Comparison of ENCODE assay signal across 30 cellular contexts in the genomic region with DNA sequence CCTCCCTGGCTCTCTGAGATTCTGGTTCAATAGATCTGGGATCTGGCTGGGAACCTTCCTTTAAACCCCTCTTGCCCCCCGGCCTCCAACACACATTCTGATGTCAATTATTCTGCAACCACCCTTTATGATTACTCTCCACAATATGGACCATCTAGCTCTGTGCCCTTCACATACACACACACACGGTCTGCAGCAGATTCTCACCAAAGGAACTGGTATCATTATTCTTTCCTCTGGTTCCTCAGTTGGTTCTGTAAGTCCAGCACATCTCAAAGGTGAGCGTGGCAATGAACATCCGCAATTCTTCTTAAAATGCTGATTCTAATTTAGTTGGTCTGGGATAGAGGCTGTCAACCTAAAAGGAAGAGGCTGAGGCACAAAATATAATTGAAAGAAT. TPM values are rescaled to one million over a fixed set of nuclear protein-coding genes. Genes with fewer than 3 reads are reported as not detected.
"Had no signal": no experiment of that assay in that cellular context is flagged by ENCODE, and none has a peak within 500 bp of the region (broad histone marks: within the 10 kb centered on the region; RNA-seq: fewer than 3 reads in every experiment).

No MANE protein-coding gene starts in this region.

- H3K4me1 ChIP-seq: parathyroid adenoma, psoas muscle had no signal

- ATAC-seq: naive thymus-derived CD8-positive, alpha-beta T cell; natural killer cell treated with Interleukin-12 subunit alpha and Interleukin-12 subunit beta and Interleukin-15 and Interleukin-18, amount 100 ng/mL, for 72 hours; psoas muscle; right cardiac atrium; right lobe of liver; stimulated activated memory B cell treated with anti-CD40 and anti-IgM and Interleukin-4, amounts not matched to agents 10 μg/mL and 1 μg/mL and 100 μg/mL, for 72 hours; stimulated activated naive CD8-positive, alpha-beta T cell treated with anti-CD3 and anti-CD28 coated beads, Interleukin-15, amount 100 ng/mL, for 72 hours; stimulated activated naive CD8-positive, alpha-beta T cell treated with anti-CD3 and anti-CD28 coated beads, Interleukin-15, Interleukin-2, amounts not matched to agents 100 U/mL and 50 U/mL, for 24 hours had no signal

- H3K36me3 Mint-ChIP-seq: naive B cell; natural killer cell treated with Interleukin-12 subunit alpha and Interleukin-12 subunit beta and Interleukin-15 and Interleukin-18, amount 100 ng/mL, for 72 hours; stimulated activated memory B cell treated with anti-CD40 and anti-IgM and Interleukin-4, amounts not matched to agents 10 μg/mL and 1 μg/mL and 100 μg/mL, for 72 hours had no signal

- H3K4me3 ChIP-seq: ovary, psoas muscle, right lobe of liver, sigmoid colon, suprapubic skin, testis, tibial artery, transverse colon, upper lobe of left lung, vagina had no signal

- H2AFZ ChIP-seq: parathyroid adenoma had no signal

- H3K9me3 ChIP-seq: neutrophil, ovary, psoas muscle, right lobe of liver, sigmoid colon, suprapubic skin, testis, tibial artery, transverse colon, upper lobe of left lung, vagina had no signal

- H3K9ac ChIP-seq: parathyroid adenoma had no signal

- H3K36me3 ChIP-seq: neutrophil, ovary, right lobe of liver, sigmoid colon, suprapubic skin, tibial artery, transverse colon, upper lobe of left lung, vagina had no signal

- H3K9me3 Mint-ChIP-seq: natural killer cell treated with Interleukin-12 subunit alpha and Interleukin-12 subunit beta and Interleukin-15 and Interleukin-18, amount 100 ng/mL, for 72 hours; stimulated activated memory B cell treated with anti-CD40 and anti-IgM and Interleukin-4, amounts not matched to agents 10 μg/mL and 1 μg/mL and 100 μg/mL, for 72 hours; stimulated activated naive CD8-positive, alpha-beta T cell treated with anti-CD3 and anti-CD28 coated beads, Interleukin-15, amount 100 ng/mL, for 72 hours had no signal

- H3K27me3 ChIP-seq: ovary, testis, vagina had no signal

- H3K4me3 Mint-ChIP-seq: naive thymus-derived CD8-positive, alpha-beta T cell; natural killer cell treated with Interleukin-12 subunit alpha and Interleukin-12 subunit beta and Interleukin-15 and Interleukin-18, amount 100 ng/mL, for 72 hours; stimulated activated memory B cell treated with anti-CD40 and anti-IgM and Interleukin-4, amounts not matched to agents 10 μg/mL and 1 μg/mL and 100 μg/mL, for 72 hours; stimulated activated naive CD8-positive, alpha-beta T cell treated with anti-CD3 and anti-CD28 coated beads, Interleukin-15, amount 100 ng/mL, for 72 hours had no signal

- DNase-seq: naive B cell; naive thymus-derived CD8-positive, alpha-beta T cell; nucleus accumbens; ovary; posterior cingulate gyrus; psoas muscle; right cardiac atrium; right lobe of liver; sigmoid colon; small intestine; stimulated activated CD4-positive, alpha-beta T cell treated with anti-CD3 and anti-CD28 coated beads, Interleukin-15, amount 100 ng/mL, for 24 hours; stimulated activated CD4-positive, alpha-beta T cell treated with anti-CD3 and anti-CD28 coated beads, Interleukin-2, amount 100 ng/mL, for 24 hours; stimulated activated CD4-positive, alpha-beta T cell treated with anti-CD3 and anti-CD28 coated beads, Interleukin-2, amount 100 ng/mL, for 48 hours; stimulated activated CD4-positive, alpha-beta T cell treated with anti-CD3 and anti-CD28 coated beads, Interleukin-4, amount 100 ng/mL, for 4 hours; stimulated activated CD8-positive, alpha-beta memory T cell treated with anti-CD3 and anti-CD28 coated beads, Interleukin-4, amount 100 ng/mL, for 48 hours; stimulated activated naive CD4-positive, alpha-beta T cell; stimulated activated naive CD8-positive, alpha-beta T cell treated with anti-CD3 and anti-CD28 coated beads, Interleukin-15, amount 100 ng/mL, for 72 hours; stimulated activated naive CD8-positive, alpha-beta T cell treated with anti-CD3 and anti-CD28 coated beads, Interleukin-15, Interleukin-2, amounts not matched to agents 100 U/mL and 50 U/mL, for 24 hours; substantia nigra; testis; tibial artery; transverse colon; upper lobe of left lung had no signal

- H3K27ac Mint-ChIP-seq: naive B cell; naive thymus-derived CD8-positive, alpha-beta T cell; natural killer cell treated with Interleukin-12 subunit alpha and Interleukin-12 subunit beta and Interleukin-15 and Interleukin-18, amount 100 ng/mL, for 72 hours; progenitor cell of endocrine pancreas; stimulated activated memory B cell treated with anti-CD40 and anti-IgM and Interleukin-4, amounts not matched to agents 10 μg/mL and 1 μg/mL and 100 μg/mL, for 72 hours; stimulated activated naive CD8-positive, alpha-beta T cell treated with anti-CD3 and anti-CD28 coated beads, Interleukin-15, amount 100 ng/mL, for 72 hours had no signal

- H3K27ac ChIP-seq: neutrophil, ovary, parathyroid adenoma, psoas muscle, right lobe of liver, sigmoid colon, suprapubic skin, tibial artery, transverse colon, upper lobe of left lung, vagina had no signal

- H3K79me2 ChIP-seq: parathyroid adenoma had no signal

RNA-seq across cellular contexts. Expression of gene TMEM163, which starts 2.8 kb away (rescaled TPM):
- total RNA-seq: naive thymus-derived CD8-positive, alpha-beta T cell; vagina had no signal
